ENCODE assay signal across 8 cellular contexts in the genomic region with DNA sequence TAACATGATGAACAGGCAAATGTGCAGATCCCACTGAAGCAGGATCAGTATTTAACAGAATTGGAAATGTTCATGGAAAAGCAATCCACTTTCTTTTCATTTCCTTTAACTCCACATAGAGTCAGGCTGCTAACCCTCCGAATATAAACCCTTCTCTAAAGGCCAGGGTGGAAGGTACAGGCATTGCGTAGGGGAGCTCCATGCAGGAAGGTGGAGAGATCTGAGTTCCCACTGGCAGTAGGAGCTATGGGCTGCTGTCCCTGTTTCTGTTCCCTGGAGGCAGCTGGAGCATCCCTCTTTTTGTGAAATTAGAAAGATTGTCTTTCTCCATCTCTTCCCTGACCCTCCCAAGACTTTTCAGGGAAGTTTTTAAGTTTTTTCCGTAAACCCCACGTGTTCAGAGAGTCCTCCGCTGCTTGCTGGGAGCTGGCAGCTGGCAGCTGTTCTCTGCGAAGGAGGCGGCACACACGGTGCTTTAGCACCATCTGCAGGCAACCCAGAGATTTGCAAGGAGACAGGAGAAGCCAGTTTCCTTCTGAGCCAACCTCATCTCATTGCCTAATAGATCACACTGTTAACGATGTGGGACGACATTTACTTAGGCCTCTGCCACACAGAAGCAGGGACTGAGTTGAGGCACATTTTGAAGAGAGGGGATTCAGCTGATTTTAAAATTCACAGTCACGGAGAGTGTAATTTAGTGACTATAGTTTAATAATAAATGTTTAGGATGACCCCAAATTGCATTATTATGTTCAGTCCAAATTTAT. TPM values are rescaled to one million over a fixed set of nuclear protein-coding genes. Genes with fewer than 3 reads are reported as not detected.
A peak's percentile ranks its signal among the peaks of the same experiment; 100 is the strongest.
DNase-seq lines count a peak whose midpoint lies in the region; ATAC-seq and TF ChIP-seq lines count a peak whose summit lies in the region.

No MANE protein-coding gene starts in this region.

- H4K20me1 ChIP-seq in neural progenitor cell (ENCODE audit: low read depth): no peaks in the 10 kb centered on the region

- peak; percentile 81 for ATAC-seq in activated T-helper 17 cell treated with anti-CD3 and anti-CD28 coated beads, Interleukin-2, amount 50 U/mL, for 72 hours (replicated peaks)

- no peaks in the 10 kb centered on the region for H3K79me2 ChIP-seq in neural progenitor cell (ENCODE audit: low read depth)

- no peaks in the 10 kb centered on the region for H3F3A ChIP-seq in neural progenitor cell (ENCODE audit: low read depth)

- no peaks in the 10 kb centered on the region for H3K36me3 Mint-ChIP-seq in activated T-helper 17 cell treated with anti-CD3 and anti-CD28 coated beads, Interleukin-2, amount 50 U/mL, for 72 hours (ENCODE audit: low read depth)
- H3K36me3 Mint-ChIP-seq in neural progenitor cell: no peaks in the 10 kb centered on the region

- peak; percentile 90 for TF ChIP-seq CTCF in LNCAP (IDR thresholded peaks at IDR 0.05)
- peak; percentile 99 for TF ChIP-seq CTCF in neural progenitor cell (IDR thresholded peaks at IDR 0.05)
- peak in 5 of 7 experiments; percentile 85 to 96 (median 94) for TF ChIP-seq CTCF in stomach (IDR thresholded peaks at IDR 0.05)

- no peak overlapping the region for H3K9ac ChIP-seq in neural progenitor cell

- H3K4me1 ChIP-seq in neural progenitor cell (no peaks in the 10 kb centered on the region), stomach (peaks cover 0 to 14% (median 12%) of the 10 kb centered on the region in 4 donors)

- no peak overlapping the region for H3K27ac Mint-ChIP-seq in activated T-helper 17 cell treated with anti-CD3 and anti-CD28 coated beads, Interleukin-2, amount 50 U/mL, for 72 hours
- H3K27ac Mint-ChIP-seq in neural progenitor cell: no peak overlapping the region

- H3K9me3 ChIP-seq in neural progenitor cell (ENCODE audit: low read depth) (no peaks in the 10 kb centered on the region), stomach (no peaks in the 10 kb centered on the region)

- H3K4me2 ChIP-seq in neural progenitor cell: peak overlapping the region; percentile 54

- H3K27me3 ChIP-seq in neural progenitor cell: no peaks in the 10 kb centered on the region
- no peaks in the 10 kb centered on the region for H3K27me3 ChIP-seq in stomach

- intact Hi-C loops in stomach (cut with DNase I; ENCODE audit: low total_unique reads): no loop called here

- no peaks in the 10 kb centered on the region for H3K27me3 Mint-ChIP-seq in activated T-helper 17 cell treated with anti-CD3 and anti-CD28 coated beads, Interleukin-2, amount 50 U/mL, for 72 hours
- H3K27me3 Mint-ChIP-seq in neural progenitor cell (ENCODE audit: insufficient read depth, low read depth): peaks cover 5% of the 10 kb centered on the region

- H3K36me3 ChIP-seq in neural progenitor cell: no peaks in the 10 kb centered on the region
- no peaks in the 10 kb centered on the region for H3K36me3 ChIP-seq in stomach

- peak overlapping the region; percentile 86 for H2AFZ ChIP-seq in neural progenitor cell (replicated peaks)

- WGBS in stomach, 5 donors: 1 to 6% (median 4%) methylated on average over 11 of the region's 11 CpGs

- TF ChIP-seq POLR2A in stomach (IDR thresholded peaks at IDR 0.05): no peak

- H3K4me1 Mint-ChIP-seq in activated T-helper 17 cell treated with anti-CD3 and anti-CD28 coated beads, Interleukin-2, amount 50 U/mL, for 72 hours: no peaks in the 10 kb centered on the region
- H3K4me1 Mint-ChIP-seq in neural progenitor cell: peaks cover 6% of the 10 kb centered on the region

- H3K4me3 ChIP-seq in neural progenitor cell (peak overlapping the region; percentile 20), stomach (peak overlapping the region in 3 of 4 donors; percentile 16 to 30 (median 19))

- no peak for TF ChIP-seq EP300 in stomach (IDR thresholded peaks at IDR 0.05)

- no peak overlapping the region for H3K4me3 Mint-ChIP-seq in activated T-helper 17 cell treated with anti-CD3 and anti-CD28 coated beads, Interleukin-2, amount 50 U/mL, for 72 hours
- peak overlapping the region; percentile 57 for H3K4me3 Mint-ChIP-seq in neural progenitor cell

- H3K9me3 Mint-ChIP-seq in activated T-helper 17 cell treated with anti-CD3 and anti-CD28 coated beads, Interleukin-2, amount 50 U/mL, for 72 hours: no peaks in the 10 kb centered on the region
- H3K9me3 Mint-ChIP-seq in neural progenitor cell: no peaks in the 10 kb centered on the region

- peak; percentile 82 for DNase-seq in ELR (ENCODE audit: low read depth)
- DNase-seq in H4 (ENCODE audit: low spot score): peak; percentile 86
- DNase-seq in RPMI8226: peak; percentile 72
- DNase-seq in fibroblast of the conjunctiva (ENCODE audit: low read depth): peak; percentile 85
- peak; percentile 82 for DNase-seq in neural progenitor cell (ENCODE audit: low spot score)
- peak; percentile 83 for DNase-seq in stomach

- no peak overlapping the region for H3K27ac ChIP-seq in neural progenitor cell
- H3K27ac ChIP-seq in stomach: peak overlapping the region; percentile 59 to 79 (median 73)

RNA-seq across cellular contexts. Expression of gene HOOK1, which starts 55.4 kb away (rescaled TPM):
- 0.02 TPM in 1 of 2 replicates, not detected in the other for total RNA-seq in H4 (2014; rRNA removed; shearing (Covaris generic))
- total RNA-seq in activated T-helper 17 cell treated with anti-CD3 and anti-CD28 coated beads, Interleukin-2, amount 50 U/mL, for 72 hours: 10 to 100 TPM in 1 of 2 donors, 1 to 10 TPM in 1; 2.8 to 10.3 TPM
- total RNA-seq in neural progenitor cell (ENCODE audit: low replicate concordance) (9.3 and 12.1 TPM in 2 replicates), stomach (10 to 100 TPM in 2 of 5 donors, 1 to 10 TPM in 3; 1.8 to 41.9 (median 6.2) TPM)
- 10 to 100 TPM in 1 of 3 donors, 1 to 10 TPM in 2; 7.0 to 11.3 (median 7.2) TPM for polyA plus RNA-seq in stomach
